ENCODE assay signal across 9 cellular contexts in the genomic region with DNA sequence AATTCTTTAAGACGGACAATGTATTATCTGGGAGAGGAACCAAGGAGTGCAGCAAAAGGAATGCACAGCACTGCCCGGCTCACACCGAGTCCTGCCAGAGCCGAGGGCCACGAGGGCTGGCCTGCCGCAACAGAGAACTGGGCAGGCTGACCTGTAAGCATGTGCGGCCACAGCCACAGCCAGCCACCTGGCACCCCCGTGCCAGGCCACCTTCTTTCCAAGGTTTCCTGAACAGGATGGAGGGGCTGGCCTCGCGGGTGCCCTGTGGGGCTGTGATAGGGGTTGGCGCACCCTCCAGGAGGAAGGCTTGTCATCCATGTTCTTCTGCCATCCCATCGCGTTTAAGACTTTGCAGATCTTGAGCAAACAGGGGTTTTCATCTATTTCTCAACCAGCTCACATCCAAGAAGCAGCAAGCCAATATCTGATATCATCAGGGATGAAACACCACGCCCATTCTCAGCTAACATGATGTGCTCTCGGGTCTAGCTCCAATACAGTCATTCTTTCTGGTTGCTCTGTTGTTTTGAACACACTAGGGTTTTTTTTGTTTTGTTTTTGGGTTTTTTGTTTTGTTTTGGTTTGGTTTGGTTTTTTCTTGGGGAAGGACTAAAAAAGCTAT. TPM values are rescaled to one million over a fixed set of nuclear protein-coding genes. Genes with fewer than 3 reads are reported as not detected.
DNase-seq lines count a peak whose midpoint lies in the region; ATAC-seq, FAIRE-seq and TF ChIP-seq lines count a peak whose summit lies in the region.
"Had no signal": no experiment of that assay in that cellular context is flagged by ENCODE, and none has a peak within 500 bp of the region (broad histone marks: within the 10 kb centered on the region; RNA-seq: fewer than 3 reads in every experiment).

No MANE protein-coding gene starts in this region.

- H2AFZ ChIP-seq in GM23338: no peak overlapping the region

- intact Hi-C loops in activated T-helper 1 cell treated with anti-CD3 and anti-CD28 coated beads, Interleukin-12 subunit alpha, Interleukin-12 subunit beta, Interleukin-2, Interleukin-4 antibody, amounts not matched to agents 30 ng/mL and 10 ng/mL and 1 ng/mL, durations not matched to agents 14 hours and 24 hours and 36 hours (cut with micrococcal nuclease): no loop called here

- DNase-seq in GM23338 (ENCODE audit: low spot score) (no peak), fibroblast of the aortic adventitia (ENCODE audit: low read depth) (peak; percentile 96), stromal cell of bone marrow (ENCODE audit: low read depth) (peak; percentile 90), urothelium cell line (ENCODE audit: low spot score) (no peak)
- DNase-seq in activated T-helper 1 cell treated with anti-CD3 and anti-CD28 coated beads, Interleukin-12 subunit alpha, Interleukin-12 subunit beta, Interleukin-2, Interleukin-4 antibody, amounts not matched to agents 30 ng/mL and 10 ng/mL and 1 ng/mL, durations not matched to agents 14 hours and 24 hours and 36 hours (ENCODE audit: low spot score): no peak
- DNase-seq in stimulated activated CD8-positive, alpha-beta memory T cell treated with anti-CD3 and anti-CD28 coated beads, Interleukin-4, amount 100 ng/mL, for 48 hours: no peak

- no peaks in the 10 kb centered on the region for H3K79me2 ChIP-seq in GM23338 (replicated peaks; ENCODE audit: insufficient read depth)

- H3K4me2 ChIP-seq in GM23338: no peak overlapping the region

- no peak overlapping the region for H3K27ac ChIP-seq in GM23338 (ENCODE audit: low read depth)

- no peaks in the 10 kb centered on the region for H3K36me3 ChIP-seq in GM23338 (ENCODE audit: insufficient read depth)

- ATAC-seq in GM23338 (peak; percentile 17; the same call in 2 of the 3 replicates), GM18519 (IDR thresholded peaks at IDR 0.05; ENCODE audit: low FRiP score, unreplicated experiment) (no peak)
- ATAC-seq: natural killer cell treated with Interleukin-12 subunit alpha and Interleukin-12 subunit beta and Interleukin-15 and Interleukin-18, amount 100 ng/mL, for 72 hours had no signal

- FAIRE-seq in urothelium cell line (lab: Jason Lieb, UNC): no peak

- no peak for TF ChIP-seq CTCF in GM23338 (conservative IDR thresholded peaks at IDR 0.05; ENCODE audit: low read depth in 2 of 2)
- TF ChIP-seq CTCF in fibroblast of the aortic adventitia (IDR thresholded peaks at IDR 0.05; ENCODE audit: insufficient read depth, low read length): no peak

- peaks cover 4% of the 10 kb centered on the region for H3K27me3 Mint-ChIP-seq in GM23338 (ENCODE audit: insufficient read depth, low read depth, poor library complexity)
- peaks cover under 1% of the 10 kb centered on the region for H3K27me3 Mint-ChIP-seq in activated T-helper 1 cell treated with anti-CD3 and anti-CD28 coated beads, Interleukin-12 subunit alpha, Interleukin-12 subunit beta, Interleukin-2, Interleukin-4 antibody, amounts not matched to agents 30 ng/mL and 10 ng/mL and 1 ng/mL, durations not matched to agents 14 hours and 24 hours and 36 hours (ENCODE audit: insufficient read depth)

- H3K4me3 Mint-ChIP-seq in GM23338: no peak overlapping the region
- no peak overlapping the region for H3K4me3 Mint-ChIP-seq in activated T-helper 1 cell treated with anti-CD3 and anti-CD28 coated beads, Interleukin-12 subunit alpha, Interleukin-12 subunit beta, Interleukin-2, Interleukin-4 antibody, amounts not matched to agents 30 ng/mL and 10 ng/mL and 1 ng/mL, durations not matched to agents 14 hours and 24 hours and 36 hours
- H3K4me3 Mint-ChIP-seq: natural killer cell treated with Interleukin-12 subunit alpha and Interleukin-12 subunit beta and Interleukin-15 and Interleukin-18, amount 100 ng/mL, for 72 hours; type B pancreatic cell had no signal

- H3K4me1 Mint-ChIP-seq in GM23338: peaks cover 25% of the 10 kb centered on the region
- peaks cover 37% of the 10 kb centered on the region for H3K4me1 Mint-ChIP-seq in activated T-helper 1 cell treated with anti-CD3 and anti-CD28 coated beads, Interleukin-12 subunit alpha, Interleukin-12 subunit beta, Interleukin-2, Interleukin-4 antibody, amounts not matched to agents 30 ng/mL and 10 ng/mL and 1 ng/mL, durations not matched to agents 14 hours and 24 hours and 36 hours (ENCODE audit: low read depth)

- H3K27me3 ChIP-seq in GM23338 (ENCODE audit: insufficient read depth): no peaks in the 10 kb centered on the region

- no peak overlapping the region for H3K27ac Mint-ChIP-seq in GM23338
- peak overlapping the region; percentile 62 for H3K27ac Mint-ChIP-seq in activated T-helper 1 cell treated with anti-CD3 and anti-CD28 coated beads, Interleukin-12 subunit alpha, Interleukin-12 subunit beta, Interleukin-2, Interleukin-4 antibody, amounts not matched to agents 30 ng/mL and 10 ng/mL and 1 ng/mL, durations not matched to agents 14 hours and 24 hours and 36 hours
- H3K27ac Mint-ChIP-seq: natural killer cell treated with Interleukin-12 subunit alpha and Interleukin-12 subunit beta and Interleukin-15 and Interleukin-18, amount 100 ng/mL, for 72 hours; type B pancreatic cell had no signal

- no peak overlapping the region for H3K4me3 ChIP-seq in GM23338
- H3K4me3 ChIP-seq in fibroblast of the aortic adventitia (ENCODE audit: low read depth, low read length): no peak overlapping the region

- H3K36me3 Mint-ChIP-seq in GM23338 (ENCODE audit: low read depth): no peaks in the 10 kb centered on the region
- H3K36me3 Mint-ChIP-seq in activated T-helper 1 cell treated with anti-CD3 and anti-CD28 coated beads, Interleukin-12 subunit alpha, Interleukin-12 subunit beta, Interleukin-2, Interleukin-4 antibody, amounts not matched to agents 30 ng/mL and 10 ng/mL and 1 ng/mL, durations not matched to agents 14 hours and 24 hours and 36 hours (ENCODE audit: low read depth): peaks cover 3% of the 10 kb centered on the region
- H3K36me3 Mint-ChIP-seq: natural killer cell treated with Interleukin-12 subunit alpha and Interleukin-12 subunit beta and Interleukin-15 and Interleukin-18, amount 100 ng/mL, for 72 hours; type B pancreatic cell had no signal

- H3K4me1 ChIP-seq in GM23338 (ENCODE audit: insufficient read depth): peaks cover 17% of the 10 kb centered on the region; the same call in 1 of the 2 replicates

- H3F3A ChIP-seq in GM23338 (replicated peaks; ENCODE audit: low read depth): no peaks in the 10 kb centered on the region

- no peaks in the 10 kb centered on the region for H4K20me1 ChIP-seq in GM23338 (replicated peaks; ENCODE audit: insufficient read depth)

- no peaks in the 10 kb centered on the region for H3K9me2 ChIP-seq in GM23338 (ENCODE audit: insufficient read depth)

- no peaks in the 10 kb centered on the region for H3K9me3 Mint-ChIP-seq in GM23338
- H3K9me3 Mint-ChIP-seq in activated T-helper 1 cell treated with anti-CD3 and anti-CD28 coated beads, Interleukin-12 subunit alpha, Interleukin-12 subunit beta, Interleukin-2, Interleukin-4 antibody, amounts not matched to agents 30 ng/mL and 10 ng/mL and 1 ng/mL, durations not matched to agents 14 hours and 24 hours and 36 hours: no peaks in the 10 kb centered on the region
- H3K9me3 Mint-ChIP-seq: natural killer cell treated with Interleukin-12 subunit alpha and Interleukin-12 subunit beta and Interleukin-15 and Interleukin-18, amount 100 ng/mL, for 72 hours; type B pancreatic cell had no signal

TF ChIP-seq in GM23338, 12 proteins besides CTCF, POLR2A, EP300 and RAD21 (continues in another document):
- TF ChIP-seq REST (IDR thresholded peaks at IDR 0.05; ENCODE audit: unreplicated experiment): no peak

RNA-seq across cellular contexts. Expression of gene CA12, which starts 10.2 kb away (rescaled TPM):
- 2.9 and 5.2 TPM in 2 replicates for total RNA-seq in GM23338 (2014; rRNA removed; shearing (Covaris generic))
- polyA plus RNA-seq in GM23338 (2016; fragmentation: Nextera tagmentation; extraction: Ambion mirVana): 2.7 and 2.9 TPM in 2 replicates
- total RNA-seq in activated T-helper 1 cell treated with anti-CD3 and anti-CD28 coated beads, Interleukin-12 subunit alpha, Interleukin-12 subunit beta, Interleukin-2, Interleukin-4 antibody, amounts not matched to agents 30 ng/mL and 10 ng/mL and 1 ng/mL, durations not matched to agents 14 hours and 24 hours and 36 hours: 0.29 and 0.36 TPM in 2 replicates
- 21.5 and 174 TPM in 2 replicates for total RNA-seq in fibroblast of the aortic adventitia (ENCODE audit: low replicate concordance)
- total RNA-seq: natural killer cell treated with Interleukin-12 subunit alpha and Interleukin-12 subunit beta and Interleukin-15 and Interleukin-18, amount 100 ng/mL, for 72 hours had no signal

Comparison
In these comparisons a context has a peak if more than half of its experiments do, and no peak if none do; other contexts are left out.
1. DNase-seq: peak in fibroblast of the aortic adventitia (single experiment) and stromal cell of bone marrow (single experiment); none in GM23338 (single experiment), activated T-helper 1 cell treated with anti-CD3 and anti-CD28 coated beads, Interleukin-12 subunit alpha, Interleukin-12 subunit beta, Interleukin-2, Interleukin-4 antibody, amounts not matched to agents 30 ng/mL and 10 ng/mL and 1 ng/mL, durations not matched to agents 14 hours and 24 hours and 36 hours (single experiment), stimulated activated CD8-positive, alpha-beta memory T cell treated with anti-CD3 and anti-CD28 coated beads, Interleukin-4, amount 100 ng/mL, for 48 hours (single experiment) and urothelium cell line (single experiment).